In the genomic region with DNA sequence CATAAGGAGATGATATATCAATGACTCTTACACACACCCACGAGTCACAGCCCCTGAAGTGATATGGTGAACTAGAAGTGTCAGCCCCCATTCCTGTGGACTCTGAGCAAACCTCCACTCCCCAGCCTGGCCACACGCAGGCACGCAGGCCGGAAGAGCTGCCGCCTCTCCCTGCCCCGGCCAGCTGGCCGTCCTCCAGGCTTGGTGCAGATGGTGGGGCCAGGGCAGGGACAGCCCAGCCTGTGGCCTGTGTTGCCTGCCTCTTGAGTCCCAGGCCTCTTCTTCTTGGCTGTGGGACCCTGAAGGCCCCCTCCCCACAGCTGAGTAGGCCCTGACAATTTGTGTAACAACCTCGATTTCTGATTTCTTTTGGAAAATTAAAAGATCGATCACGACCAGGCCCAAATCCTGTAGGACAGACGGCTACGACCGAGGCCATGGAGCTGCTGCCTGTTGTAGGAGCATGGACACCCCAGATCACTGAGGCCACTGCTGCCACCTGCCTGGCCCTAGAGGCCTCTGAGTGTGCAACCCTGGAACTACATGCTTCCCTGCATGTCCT, we compare ENCODE assay signal across 11 cellular contexts. TPM values are rescaled to one million over a fixed set of nuclear protein-coding genes. Genes with fewer than 3 reads are reported as not detected.
DNase-seq lines count a peak whose midpoint lies in the region; ATAC-seq and TF ChIP-seq lines count a peak whose summit lies in the region.
"Had no signal": no experiment of that assay in that cellular context is flagged by ENCODE, and none has a peak within 500 bp of the region (broad histone marks: within the 10 kb centered on the region; RNA-seq: fewer than 3 reads in every experiment).

No MANE protein-coding gene starts in this region.

- no peak overlapping the region for H2AFZ ChIP-seq in HCT116 (ENCODE audit: low read depth, low read length, poor library complexity, severe bottlenecking)

- no peaks in the 10 kb centered on the region for H3K27me3 ChIP-seq in HCT116 (ENCODE audit: insufficient read depth, low read length)
- no peaks in the 10 kb centered on the region for H3K27me3 ChIP-seq in A673 (replicated peaks; ENCODE audit: insufficient read depth, low read depth, low read length, poor library complexity)
- H3K27me3 ChIP-seq: tibial nerve had no signal

- no peaks in the 10 kb centered on the region for H3K9me3 ChIP-seq in HCT116 (ENCODE audit: control insufficient read depth in 1 of 2, insufficient read depth in 1 of 2, low read depth in 1 of 2, low read length in 2 of 2)
- no peaks in the 10 kb centered on the region for H3K9me3 ChIP-seq in A673 (ENCODE audit: low read depth, low read length, poor library complexity, severe bottlenecking)
- H3K9me3 ChIP-seq: tibial nerve had no signal

- CTCF ChIA-PET in HCT116 (lab: Charles Lee), result interaction anchor here (0.5 kb wide), 1 partner anchor 1184 kb away, joined by 3 read pairs; no protein-coding TSS in a partner anchor
- CTCF ChIA-PET in A673 (lab: Charles Lee), result interaction anchor here (0.6 kb wide), 1 partner anchor 32 kb away, joined by 14 read pairs; no protein-coding TSS in a partner anchor

- intact Hi-C loops in HCT116 (cut with micrococcal nuclease), result no loop called here
- intact Hi-C loops in sciatic nerve (cut with DNase I), result no loop called here
- intact Hi-C loops in A673 (cut with micrococcal nuclease; ENCODE audit: unreplicated experiment), result no loop called here

- no peak overlapping the region for H3K4me3 ChIP-seq in HCT116 (replicated peaks in 1 of 2; ENCODE audit: low read depth in 1 of 2, low read length in 2 of 2)
- H3K4me3 ChIP-seq in A673 (ENCODE audit: low read depth, low read length, poor library complexity, severe bottlenecking), result no peak overlapping the region
- H3K4me3 ChIP-seq: tibial nerve had no signal

- peak overlapping the region; percentile 44 for H3K4me2 ChIP-seq in HCT116 (ENCODE audit: low read length)

- no peak for DNase-seq in HCT116 (ENCODE audit: low read depth, low spot score)
- peak in 33 of 51 donors; percentile 23 to 86 (median 60) for DNase-seq in hypothalamus (lab: John Stamatoyannopoulos, UW)
- DNase-seq in sciatic nerve (ENCODE audit: low spot score), result no peak
- DNase-seq in A673 (ENCODE audit: low spot score), result no peak
- DNase-seq: activated CD4-positive, alpha-beta T cell treated with anti-CD3 and anti-CD28 coated beads, Interleukin-2, amount 50 U/mL, for 1 hour had no signal

- no peaks in the 10 kb centered on the region for H3K9me2 ChIP-seq in HCT116 (ENCODE audit: insufficient read depth)

- peak; percentile 18 for ATAC-seq in HCT116
- ATAC-seq in sciatic nerve, result peak; percentile 69
- ATAC-seq in GM19467 (IDR thresholded peaks at IDR 0.05; ENCODE audit: unreplicated experiment), result no peak
- ATAC-seq in HG03045 (IDR thresholded peaks at IDR 0.05; ENCODE audit: unreplicated experiment), result no peak
- ATAC-seq in GM18868 (IDR thresholded peaks at IDR 0.05; ENCODE audit: unreplicated experiment), result no peak

- H3K4me1 Mint-ChIP-seq in brain, result peaks cover 68% of the 10 kb centered on the region

- no peaks in the 10 kb centered on the region for H4K20me1 ChIP-seq in HCT116 (ENCODE audit: insufficient read depth)

- peak; percentile 56 for TF ChIP-seq RAD21 in HCT116 (IDR thresholded peaks at IDR 0.05; ENCODE audit: low read depth)

- H3K9ac ChIP-seq in HCT116 (ENCODE audit: low read length), result peak overlapping the region; percentile 46

- BruUV-seq in HCT116 (replicated peaks; lab: Mats Ljungman, UMichigan) (no TSS peak), A673 (replicated peaks; lab: Mats Ljungman, UMichigan) (no TSS peak)

- H3K36me3 ChIP-seq in HCT116 (ENCODE audit: control insufficient read depth in 1 of 2, insufficient read depth in 2 of 2, low read length in 2 of 2) (no peaks in the 10 kb centered on the region), A673 (ENCODE audit: insufficient read depth, low read length, poor library complexity, severe bottlenecking) (no peaks in the 10 kb centered on the region)
- H3K36me3 ChIP-seq: tibial nerve had no signal

- H3K27ac Mint-ChIP-seq in brain, result peak overlapping the region in 4 of 5 experiments; percentile 46 to 89 (median 69)
- H3K27ac Mint-ChIP-seq: memory B cell had no signal

- POLR2A ChIA-PET in HCT116 (lab: Charles Lee) (interaction anchor here (0.7 to 1.5 kb wide), 2 partner anchors 9 to 11 kb away, joined by 3 to 7 read pairs; no protein-coding TSS in a partner anchor), A673 (lab: Charles Lee; ENCODE audit: low non-redundant PET) (no interaction called here)

- H3K36me3 Mint-ChIP-seq in brain, result no peaks in the 10 kb centered on the region
- H3K36me3 Mint-ChIP-seq: memory B cell had no signal

- H3K79me2 ChIP-seq in HCT116 (ENCODE audit: insufficient read depth, low read length), result no peaks in the 10 kb centered on the region

- TF ChIP-seq CTCF in HCT116 (IDR thresholded peaks at IDR 0.05 in 2 of 3, conservative IDR thresholded peaks at IDR 0.05 in 1 of 3; ENCODE audit: borderline replicate concordance in 1 of 3, insufficient read depth in 1 of 3, low read depth in 2 of 3, low read length in 2 of 3) (0 out of 6 replicates have a peak, but pooled peaks of 1 of the 3 experiments have one; percentile 19), brain (conservative IDR thresholded peaks at IDR 0.05) (no peak), A673 (conservative IDR thresholded peaks at IDR 0.05; ENCODE audit: low read depth, low read length) (no peak)

- no peaks in the 10 kb centered on the region for H3K27me3 Mint-ChIP-seq in brain

- H3K4me3 Mint-ChIP-seq in brain, result no peak overlapping the region
- H3K4me3 Mint-ChIP-seq: memory B cell had no signal

- TF ChIP-seq POLR2A in HCT116 (IDR thresholded peaks at IDR 0.05; ENCODE audit: borderline replicate concordance, extremely low read depth, insufficient read depth, insufficient read length), result no peak

- peaks cover 45 to 62% of the 10 kb centered on the region in 2 experiments for H3K4me1 ChIP-seq in HCT116 (ENCODE audit: control insufficient read depth in 1 of 2, insufficient read depth in 2 of 2, low read length in 2 of 2)
- H3K4me1 ChIP-seq in A673 (ENCODE audit: insufficient read depth, low read length, poor library complexity, severe bottlenecking), result peaks cover 14% of the 10 kb centered on the region

- RAD21 ChIA-PET in HCT116 (lab: Charles Lee; ENCODE audit: low non-redundant PET in 1 of 2, low total read pairs in 2 of 2, uncharacterized antibody in 2 of 2, unreplicated experiment in 2 of 2), result no interaction called here

- H3K27ac ChIP-seq in HCT116 (ENCODE audit: low read depth, low read length) (peak overlapping the region; percentile 56), A673 (ENCODE audit: low read depth, low read length, poor library complexity, severe bottlenecking) (no peak overlapping the region)

- H3K9me3 Mint-ChIP-seq in brain, result peaks cover 0 to 2% (median 0%) of the 10 kb centered on the region in 5 experiments
- H3K9me3 Mint-ChIP-seq: memory B cell had no signal

TF ChIP-seq in HCT116, 20 proteins besides CTCF, POLR2A, EP300 and RAD21:
- no peak for TF ChIP-seq SIN3A (IDR thresholded peaks at IDR 0.05; ENCODE audit: low read depth)
- TF ChIP-seq ZFX (IDR thresholded peaks at IDR 0.05), result peak; percentile 22; the same call in 1 of the 2 replicates

RNA-seq across cellular contexts. Expression of a gene that starts 10.0 kb away (rescaled TPM):
- total RNA-seq in HCT116 (2021; ENCODE audit: unreplicated experiment), result 258 TPM
- 131 and 153 TPM in 2 replicates for polyA plus RNA-seq in HCT116 (2012)
- polyA plus RNA-seq in brain (ENCODE audit: insufficient read depth, low read depth, low replicate concordance), result 123 TPM
- 500 TPM for total RNA-seq in sciatic nerve
- 290 and 302 TPM in 2 replicates for total RNA-seq in A673 (2021)

Comparison
In these comparisons a context has a peak if more than half of its experiments do, and no peak if none do; other contexts are left out.
1. ATAC-seq: peak in HCT116 (single experiment) and sciatic nerve (single experiment); none in GM19467 (single experiment), HG03045 (single experiment) and GM18868 (single experiment).
2. DNase-seq: peak in hypothalamus (33 of 51); none in HCT116 (single experiment), sciatic nerve (single experiment) and A673 (single experiment).